Comparison of ENCODE assay signal across 25 cellular contexts in the genomic region with DNA sequence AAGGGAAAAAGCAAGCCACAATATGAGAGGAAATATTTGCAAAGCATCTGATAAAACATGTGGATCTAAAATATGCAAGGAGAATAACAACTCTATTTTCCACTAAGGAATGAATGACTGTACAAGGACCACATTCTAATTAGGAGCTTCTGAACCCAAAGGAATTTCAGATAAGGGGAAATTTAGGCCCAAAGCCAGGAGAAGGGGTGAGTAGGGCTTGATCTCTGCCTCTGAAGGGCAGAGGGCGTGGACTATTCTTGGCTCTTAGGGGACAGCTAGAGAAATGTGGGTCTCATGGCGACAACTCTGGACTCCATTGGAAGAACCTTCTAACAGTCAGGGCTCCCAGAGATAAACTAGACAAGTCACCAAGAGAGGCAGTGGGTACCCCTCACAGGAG.
DNase-seq lines count a peak whose midpoint lies in the region; ATAC-seq, FAIRE-seq and TF ChIP-seq lines count a peak whose summit lies in the region.
"Had no signal": no experiment of that assay in that cellular context is flagged by ENCODE, and none has a peak within 500 bp of the region (broad histone marks: within the 10 kb centered on the region; RNA-seq: fewer than 3 reads in every experiment).

No MANE protein-coding gene starts in this region.

- no peak for ATAC-seq in HepG2
- no peak for ATAC-seq in stimulated activated effector memory CD8-positive, alpha-beta T cell treated with anti-CD3 and anti-CD28 coated beads, Interleukin-12 subunit alpha, Interleukin-12 subunit beta, amount 100 ng/mL, for 72 hours
- ATAC-seq: A549; CD8-positive, alpha-beta T cell; GM12878 had no signal

- no peaks in the 10 kb centered on the region for H3K36me3 ChIP-seq in liver (ENCODE audit: control insufficient read depth in 4 of 4, insufficient read depth in 3 of 4, low read depth in 1 of 4, low read length in 3 of 4)
- H3K36me3 ChIP-seq in HepG2 (replicated peaks in 1 of 2; ENCODE audit: control insufficient read depth in 1 of 2, insufficient read depth in 2 of 2, low read length in 2 of 2): no peaks in the 10 kb centered on the region
- H3K36me3 ChIP-seq: BLaER1 treated with 17β-estradiol and CSF1 and Interleukin-3, amounts not matched to agents 10 nM and 100 nM had no signal

- H3K27ac Mint-ChIP-seq in stimulated activated effector memory CD8-positive, alpha-beta T cell treated with anti-CD3 and anti-CD28 coated beads, Interleukin-12 subunit alpha, Interleukin-12 subunit beta, amount 100 ng/mL, for 72 hours: no peak overlapping the region
- H3K27ac Mint-ChIP-seq: B cell; CD4-positive, alpha-beta T cell; CD8-positive, alpha-beta T cell had no signal

- intact Hi-C loops in HepG2 (cut with micrococcal nuclease; ENCODE audit: unreplicated experiment): no loop called here

- in situ Hi-C loops in HepG2 (cut with HindIII; ENCODE audit: extremely low pct_ligation_motif_present, low pct_unique_long_range_greater_than_20kb): no loop called here

- FAIRE-seq in HepG2 (lab: Jason Lieb, UNC): no peak
- FAIRE-seq: A549, GM12878, GM12892, GM18507 had no signal

- WGBS in liver: 75% methylated on average over 2 of the region's 2 CpGs
- 0% methylated on average over 2 of the region's 2 CpGs for WGBS in HepG2 (ENCODE audit: low lambda C conversion rate)

- H3K9me3 ChIP-seq in liver (ENCODE audit: control insufficient read depth in 4 of 4, low read length in 3 of 4) (no peaks in the 10 kb centered on the region), HepG2 (ENCODE audit: low read length) (no peaks in the 10 kb centered on the region)
- H3K9me3 ChIP-seq: A549; BLaER1 treated with 17β-estradiol and CSF1 and Interleukin-3, amounts not matched to agents 10 nM and 100 nM; Caco-2 had no signal

- TF ChIP-seq RAD21 in liver (IDR thresholded peaks at IDR 0.05): no peak
- TF ChIP-seq RAD21 in HepG2 (CRISPR knock-in tag; IDR thresholded peaks at IDR 0.05): no peak

- BruUV-seq in HepG2 (replicated peaks; lab: Mats Ljungman, UMichigan): no TSS peak

- H3K27ac ChIP-seq in liver (ENCODE audit: low read depth in 1 of 2, low read length in 2 of 2) (no peak overlapping the region), HepG2 (ENCODE audit: extremely low read length, insufficient read depth, low read length) (no peak overlapping the region)
- H3K27ac ChIP-seq: 22Rv1; A549; BLaER1 treated with 17β-estradiol and CSF1 and Interleukin-3, amounts not matched to agents 10 nM and 100 nM; C4-2B had no signal

- POLR2A ChIA-PET in HepG2 (lab: Yijun Ruan, JAX): no interaction called here

- DNase-seq in HepG2 (ENCODE audit: low spot score): no peak
- DNase-seq in mesenteric fat pad (ENCODE audit: low spot score): peak; percentile 20
- DNase-seq in globus pallidus (ENCODE audit: low spot score): no peak
- DNase-seq in stimulated activated effector memory CD8-positive, alpha-beta T cell treated with anti-CD3 and anti-CD28 coated beads, Interleukin-12 subunit alpha, Interleukin-12 subunit beta, amount 100 ng/mL, for 72 hours (ENCODE audit: low spot score in 2 of 2): no peak
- DNase-seq: AML-193; Caco-2; Calu3; CD4-positive, alpha-beta T cell; CD8-positive, alpha-beta T cell; DMS 273 treated with DMSO at 0.1 percent for 48 hours; DMS153; DMS53; DMS79; DND-41; EL; GDM1 had no signal

- H3K27me3 ChIP-seq in liver (ENCODE audit: control insufficient read depth in 4 of 4, insufficient read depth in 4 of 4, low read length in 3 of 4) (no peaks in the 10 kb centered on the region), HepG2 (ENCODE audit: control insufficient read depth in 1 of 2, insufficient read depth in 2 of 2, low read length in 2 of 2) (0 out of 5 replicates have a peak, but pooled peaks cover 0 to 4% of the 10 kb centered on the region in 2 experiments)
- H3K27me3 ChIP-seq: BLaER1 treated with 17β-estradiol and CSF1 and Interleukin-3, amounts not matched to agents 10 nM and 100 nM had no signal

- H3K4me1 Mint-ChIP-seq in stimulated activated effector memory CD8-positive, alpha-beta T cell treated with anti-CD3 and anti-CD28 coated beads, Interleukin-12 subunit alpha, Interleukin-12 subunit beta, amount 100 ng/mL, for 72 hours: no peaks in the 10 kb centered on the region
- H3K4me1 Mint-ChIP-seq: B cell had no signal

- H3K36me3 Mint-ChIP-seq in stimulated activated effector memory CD8-positive, alpha-beta T cell treated with anti-CD3 and anti-CD28 coated beads, Interleukin-12 subunit alpha, Interleukin-12 subunit beta, amount 100 ng/mL, for 72 hours: no peaks in the 10 kb centered on the region
- H3K36me3 Mint-ChIP-seq: CD8-positive, alpha-beta T cell had no signal

- no peaks in the 10 kb centered on the region for H3K4me1 ChIP-seq in liver (ENCODE audit: control insufficient read depth in 4 of 4, insufficient read depth in 4 of 4, low read length in 3 of 4)
- H3K4me1 ChIP-seq in HepG2 (ENCODE audit: insufficient read depth, low read length): no peaks in the 10 kb centered on the region
- H3K4me1 ChIP-seq: Caco-2 had no signal

- no peak for TF ChIP-seq EP300 in HepG2 (IDR thresholded peaks at IDR 0.05; ENCODE audit: low read depth in 2 of 2, low read length in 2 of 2)
- TF ChIP-seq EP300 in HepG2 (CRISPR knock-in tag; IDR thresholded peaks at IDR 0.05; ENCODE audit: borderline replicate concordance): no peak

- no peaks in the 10 kb centered on the region for H3K9me3 Mint-ChIP-seq in stimulated activated effector memory CD8-positive, alpha-beta T cell treated with anti-CD3 and anti-CD28 coated beads, Interleukin-12 subunit alpha, Interleukin-12 subunit beta, amount 100 ng/mL, for 72 hours
- H3K9me3 Mint-ChIP-seq: CD4-positive, alpha-beta T cell; CD8-positive, alpha-beta T cell had no signal

- CTCF ChIA-PET in HepG2 (lab: Yijun Ruan, JAX; ENCODE audit: low intra/inter-chr PET ratio, low total read pairs): no interaction called here

- H3K4me2 ChIP-seq in HepG2 (ENCODE audit: low read depth, low read length): no peak overlapping the region
- H3K4me2 ChIP-seq: A549; BLaER1 treated with 17β-estradiol and CSF1 and Interleukin-3, amounts not matched to agents 10 nM and 100 nM had no signal

- TF ChIP-seq CTCF in liver (IDR thresholded peaks at IDR 0.05; ENCODE audit: low read depth, low read length, missing input control) (no peak), HepG2 (CRISPR knock-in tag; IDR thresholded peaks at IDR 0.05) (no peak)

- H3K4me3 Mint-ChIP-seq in stimulated activated effector memory CD8-positive, alpha-beta T cell treated with anti-CD3 and anti-CD28 coated beads, Interleukin-12 subunit alpha, Interleukin-12 subunit beta, amount 100 ng/mL, for 72 hours: no peak overlapping the region
- H3K4me3 Mint-ChIP-seq: B cell; CD4-positive, alpha-beta T cell; CD8-positive, alpha-beta T cell had no signal

- H3K79me2 ChIP-seq in HepG2 (ENCODE audit: insufficient read depth, low read length): no peaks in the 10 kb centered on the region

- no peaks in the 10 kb centered on the region for H4K20me1 ChIP-seq in HepG2 (ENCODE audit: insufficient read depth, low read length)
- H4K20me1 ChIP-seq: BLaER1 treated with 17β-estradiol and CSF1 and Interleukin-3, amounts not matched to agents 10 nM and 100 nM had no signal

- H3K9ac ChIP-seq in liver (ENCODE audit: low read depth in 1 of 2, low read length in 2 of 2) (no peak overlapping the region), HepG2 (ENCODE audit: insufficient read depth, low read depth, low read length) (no peak overlapping the region)
- H3K9ac ChIP-seq: BLaER1 treated with 17β-estradiol and CSF1 and Interleukin-3, amounts not matched to agents 10 nM and 100 nM had no signal

- TF ChIP-seq POLR2A in HepG2 (IDR thresholded peaks at IDR 0.05; ENCODE audit: insufficient read depth in 1 of 2, low read depth in 2 of 2, low read length in 2 of 2): no peak

- H3K4me3 ChIP-seq in liver (ENCODE audit: low read depth in 1 of 3, low read length in 3 of 3) (no peak overlapping the region), HepG2 (replicated peaks in 1 of 3; ENCODE audit: insufficient read depth in 1 of 3, low read depth in 2 of 3, low read length in 3 of 3) (no peak overlapping the region)
- H3K4me3 ChIP-seq: A549; BLaER1 treated with 17β-estradiol and CSF1 and Interleukin-3, amounts not matched to agents 10 nM and 100 nM; GM12878 had no signal

- H2AFZ ChIP-seq in HepG2 (ENCODE audit: low read length): no peak overlapping the region

TF ChIP-seq in liver, 16 proteins besides CTCF, POLR2A, EP300 and RAD21:
- TF ChIP-seq JUND (IDR thresholded peaks at IDR 0.05) (no peak), NR2F2 (IDR thresholded peaks at IDR 0.05) (peak; percentile 92), SP1 (IDR thresholded peaks at IDR 0.05) (no peak)

TF ChIP-seq in HepG2, 621 proteins besides CTCF, POLR2A, EP300 and RAD21 (continues in another document):
- TF ChIP-seq, protein P1, sequence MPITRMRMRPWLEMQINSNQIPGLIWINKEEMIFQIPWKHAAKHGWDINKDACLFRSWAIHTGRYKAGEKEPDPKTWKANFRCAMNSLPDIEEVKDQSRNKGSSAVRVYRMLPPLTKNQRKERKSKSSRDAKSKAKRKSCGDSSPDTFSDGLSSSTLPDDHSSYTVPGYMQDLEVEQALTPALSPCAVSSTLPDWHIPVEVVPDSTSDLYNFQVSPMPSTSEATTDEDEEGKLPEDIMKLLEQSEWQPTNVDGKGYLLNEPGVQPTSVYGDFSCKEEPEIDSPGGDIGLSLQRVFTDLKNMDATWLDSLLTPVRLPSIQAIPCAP (CRISPR knock-in tag; IDR thresholded peaks at IDR 0.05; ENCODE audit: low read depth): no peak
- TF ChIP-seq HMG20A (CRISPR knock-in tag; IDR thresholded peaks at IDR 0.05; ENCODE audit: borderline replicate concordance): no peak
- TF ChIP-seq WIZ (CRISPR knock-in tag; IDR thresholded peaks at IDR 0.05): no peak
- TF ChIP-seq SYNCRIP (IDR thresholded peaks at IDR 0.05; ENCODE audit: insufficient read depth, low read depth, low read length): no peak
- TF ChIP-seq ZNF839 (CRISPR knock-in tag; IDR thresholded peaks at IDR 0.05; ENCODE audit: borderline replicate concordance): no peak
- no peak for TF ChIP-seq FOXM1 (CRISPR knock-in tag; IDR thresholded peaks at IDR 0.05)
